ENCODE assay signal across 8 cellular contexts in the genomic region with DNA sequence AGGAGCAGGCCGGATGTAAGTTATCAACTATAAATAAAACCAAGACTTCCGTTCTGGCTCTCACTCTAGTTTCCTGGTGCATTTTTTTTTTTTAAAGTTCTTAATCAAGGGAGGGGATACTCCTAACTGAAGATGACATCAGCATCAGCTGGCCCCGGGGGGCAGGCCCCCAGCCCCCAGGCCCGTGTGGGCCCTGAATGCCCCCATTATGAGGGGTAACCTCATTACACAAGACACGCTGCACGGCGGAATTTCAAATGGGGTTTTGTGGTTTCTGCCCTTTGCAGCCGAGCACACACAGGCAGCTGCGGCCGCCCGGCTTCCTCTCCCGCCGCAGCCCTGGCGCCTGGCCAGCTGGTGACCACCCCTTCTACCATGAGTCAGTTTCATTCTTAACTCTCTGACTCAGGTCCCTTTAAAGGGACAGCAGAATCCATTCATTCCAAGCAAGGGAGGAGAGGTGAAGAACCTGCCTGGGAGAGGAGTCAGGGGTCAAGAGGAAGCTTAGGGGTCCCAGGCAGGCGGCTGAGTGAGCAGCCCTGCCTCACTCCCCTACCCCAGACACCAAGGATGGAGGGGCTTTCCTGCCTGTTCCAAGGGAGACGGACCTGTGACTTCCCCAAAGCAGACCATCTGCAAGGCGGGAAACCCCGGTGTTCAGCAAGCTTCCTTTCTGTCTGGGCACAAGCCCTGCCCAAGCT. TPM values are rescaled to one million over a fixed set of nuclear protein-coding genes. Genes with fewer than 3 reads are reported as not detected.
A peak's percentile ranks its signal among the peaks of the same experiment; 100 is the strongest.
DNase-seq lines count a peak whose midpoint lies in the region; ATAC-seq lines count a peak whose summit lies in the region.

No MANE protein-coding gene starts in this region.

- peaks cover 0 to 1% (median 0%) of the 10 kb centered on the region in 5 donors for H3K36me3 Mint-ChIP-seq in naive thymus-derived CD4-positive, alpha-beta T cell

- POLR2A ChIA-PET in naive thymus-derived CD4-positive, alpha-beta T cell (lab: Charles Lee) = interaction anchor here (1.0 to 2.3 kb wide), 2 partner anchors 9 to 248 kb away, joined by 4 to 7 read pairs; no protein-coding TSS in a partner anchor

- H3K4me3 ChIP-seq in naive thymus-derived CD4-positive, alpha-beta T cell (ENCODE audit: low read length) = peak overlapping the region; percentile 39

- H3K9me3 Mint-ChIP-seq in naive thymus-derived CD4-positive, alpha-beta T cell = peaks cover 0 to 2% (median 0%) of the 10 kb centered on the region in 11 donors

- H3K4me1 ChIP-seq in naive thymus-derived CD4-positive, alpha-beta T cell (ENCODE audit: control insufficient read depth in 2 of 2, insufficient read depth in 2 of 2, low read length in 2 of 2) = peaks cover 36 to 37% of the 10 kb centered on the region in 2 donors

- intact Hi-C loops in naive thymus-derived CD4-positive, alpha-beta T cell (cut with micrococcal nuclease) = loop anchor here (1.0 to 10.0 kb wide), 6 partner anchors 15 to 460 kb away; no protein-coding TSS in a partner anchor

- no peaks in the 10 kb centered on the region for H3K36me3 ChIP-seq in naive thymus-derived CD4-positive, alpha-beta T cell (ENCODE audit: control insufficient read depth in 2 of 3, insufficient read depth in 3 of 3, low read length in 3 of 3)

- no peaks in the 10 kb centered on the region for H3K9me3 ChIP-seq in naive thymus-derived CD4-positive, alpha-beta T cell (ENCODE audit: control insufficient read depth in 2 of 3, low read length in 3 of 3)

- CTCF ChIA-PET in naive thymus-derived CD4-positive, alpha-beta T cell (lab: Charles Lee) = interaction anchor here (0.6 to 5.9 kb wide), 3 partner anchors 60 to 388 kb away, joined by 3 to 32 read pairs (median 4); no protein-coding TSS in a partner anchor

- DNase-seq in NCI-H1417 (lab: John Stamatoyannopoulos, UW) (peak in 2 of 3 experiments; percentile 7 to 37), NCI-H1417 treated with DMSO at 0.1 percent for 48 hours (lab: John Stamatoyannopoulos, UW) (no peak), NOMO-1 treated with dmso at 0.1 percent for 144 hours (lab: John Stamatoyannopoulos, UW; ENCODE audit: unreplicated experiment) (peak; percentile 100), epithelial cell of prostate (ENCODE audit: low read depth, low spot score) (peak; percentile 91)
- peak; percentile 56 for DNase-seq in activated CD8-positive, alpha-beta memory T cell treated with anti-CD3 and anti-CD28 coated beads, Interleukin-2, amount 50 U/mL, for 1 hour (ENCODE audit: extremely low read depth)
- DNase-seq in naive thymus-derived CD4-positive, alpha-beta T cell = peak; percentile 48 to 86 (median 63)
- DNase-seq in stimulated activated CD8-positive, alpha-beta memory T cell treated with anti-CD3 and anti-CD28 coated beads, Interleukin-7, amount 100 ng/mL, for 48 hours (ENCODE audit: extremely low read depth in 1 of 2, low read depth in 1 of 2) = peak; percentile 82 to 83

- no peaks in the 10 kb centered on the region for H3K27me3 Mint-ChIP-seq in naive thymus-derived CD4-positive, alpha-beta T cell

- H3K4me1 Mint-ChIP-seq in naive thymus-derived CD4-positive, alpha-beta T cell = peaks cover 35 to 68% (median 57%) of the 10 kb centered on the region in 7 donors

- peak; percentile 47 for ATAC-seq in HG03060 (IDR thresholded peaks at IDR 0.05; ENCODE audit: low read depth, unreplicated experiment)
- peak; percentile 68 for ATAC-seq in naive thymus-derived CD4-positive, alpha-beta T cell

- H3K4me3 Mint-ChIP-seq in naive thymus-derived CD4-positive, alpha-beta T cell = peak overlapping the region; percentile 35 to 90 (median 87)

- H3K27ac ChIP-seq in epithelial cell of prostate = peak overlapping the region; percentile 96
- peak overlapping the region; percentile 49 for H3K27ac ChIP-seq in naive thymus-derived CD4-positive, alpha-beta T cell (ENCODE audit: low read depth, low read length)

- H3K27ac Mint-ChIP-seq in naive thymus-derived CD4-positive, alpha-beta T cell = peak overlapping the region in 8 of 9 donors; percentile 84 to 93 (median 88)

- H3K27me3 ChIP-seq in naive thymus-derived CD4-positive, alpha-beta T cell (ENCODE audit: control insufficient read depth in 2 of 2, insufficient read depth in 2 of 2, low read length in 2 of 2) = no peaks in the 10 kb centered on the region

RNA-seq across cellular contexts. Expression of gene MYEOV, which starts 3.4 kb away (rescaled TPM):
- total RNA-seq in naive thymus-derived CD4-positive, alpha-beta T cell = under 1 TPM in 2 of 5 experiments, not detected in 3; 0.20 to 0.32 TPM
- not detected for polyA plus RNA-seq in naive thymus-derived CD4-positive, alpha-beta T cell
